ENCODE assay signal across 1 cellular context in the genomic region with DNA sequence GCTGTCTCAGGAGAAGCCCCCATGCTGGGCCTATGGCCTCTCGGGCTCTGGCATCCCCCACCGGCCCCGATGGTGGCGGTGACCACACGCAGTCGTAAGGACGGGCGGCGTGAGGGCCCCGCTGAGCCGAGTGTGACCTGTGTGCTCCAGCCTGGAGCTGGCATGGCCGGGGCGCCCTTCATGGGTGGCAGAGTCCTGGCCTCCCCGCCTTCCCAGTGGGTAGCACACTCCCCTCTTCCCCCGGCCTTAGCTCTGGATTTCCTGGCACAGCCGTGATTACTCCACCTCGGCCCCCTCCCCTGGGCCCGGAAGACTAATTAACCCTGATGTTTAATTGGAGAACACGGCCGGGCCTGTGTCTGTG.
TF ChIP-seq lines count a peak whose summit lies in the region.

No MANE protein-coding gene starts in this region.

TF ChIP-seq in GM23338, 12 proteins besides CTCF, POLR2A, EP300 and RAD21 (continued from another document):
- TF ChIP-seq, protein P1, sequence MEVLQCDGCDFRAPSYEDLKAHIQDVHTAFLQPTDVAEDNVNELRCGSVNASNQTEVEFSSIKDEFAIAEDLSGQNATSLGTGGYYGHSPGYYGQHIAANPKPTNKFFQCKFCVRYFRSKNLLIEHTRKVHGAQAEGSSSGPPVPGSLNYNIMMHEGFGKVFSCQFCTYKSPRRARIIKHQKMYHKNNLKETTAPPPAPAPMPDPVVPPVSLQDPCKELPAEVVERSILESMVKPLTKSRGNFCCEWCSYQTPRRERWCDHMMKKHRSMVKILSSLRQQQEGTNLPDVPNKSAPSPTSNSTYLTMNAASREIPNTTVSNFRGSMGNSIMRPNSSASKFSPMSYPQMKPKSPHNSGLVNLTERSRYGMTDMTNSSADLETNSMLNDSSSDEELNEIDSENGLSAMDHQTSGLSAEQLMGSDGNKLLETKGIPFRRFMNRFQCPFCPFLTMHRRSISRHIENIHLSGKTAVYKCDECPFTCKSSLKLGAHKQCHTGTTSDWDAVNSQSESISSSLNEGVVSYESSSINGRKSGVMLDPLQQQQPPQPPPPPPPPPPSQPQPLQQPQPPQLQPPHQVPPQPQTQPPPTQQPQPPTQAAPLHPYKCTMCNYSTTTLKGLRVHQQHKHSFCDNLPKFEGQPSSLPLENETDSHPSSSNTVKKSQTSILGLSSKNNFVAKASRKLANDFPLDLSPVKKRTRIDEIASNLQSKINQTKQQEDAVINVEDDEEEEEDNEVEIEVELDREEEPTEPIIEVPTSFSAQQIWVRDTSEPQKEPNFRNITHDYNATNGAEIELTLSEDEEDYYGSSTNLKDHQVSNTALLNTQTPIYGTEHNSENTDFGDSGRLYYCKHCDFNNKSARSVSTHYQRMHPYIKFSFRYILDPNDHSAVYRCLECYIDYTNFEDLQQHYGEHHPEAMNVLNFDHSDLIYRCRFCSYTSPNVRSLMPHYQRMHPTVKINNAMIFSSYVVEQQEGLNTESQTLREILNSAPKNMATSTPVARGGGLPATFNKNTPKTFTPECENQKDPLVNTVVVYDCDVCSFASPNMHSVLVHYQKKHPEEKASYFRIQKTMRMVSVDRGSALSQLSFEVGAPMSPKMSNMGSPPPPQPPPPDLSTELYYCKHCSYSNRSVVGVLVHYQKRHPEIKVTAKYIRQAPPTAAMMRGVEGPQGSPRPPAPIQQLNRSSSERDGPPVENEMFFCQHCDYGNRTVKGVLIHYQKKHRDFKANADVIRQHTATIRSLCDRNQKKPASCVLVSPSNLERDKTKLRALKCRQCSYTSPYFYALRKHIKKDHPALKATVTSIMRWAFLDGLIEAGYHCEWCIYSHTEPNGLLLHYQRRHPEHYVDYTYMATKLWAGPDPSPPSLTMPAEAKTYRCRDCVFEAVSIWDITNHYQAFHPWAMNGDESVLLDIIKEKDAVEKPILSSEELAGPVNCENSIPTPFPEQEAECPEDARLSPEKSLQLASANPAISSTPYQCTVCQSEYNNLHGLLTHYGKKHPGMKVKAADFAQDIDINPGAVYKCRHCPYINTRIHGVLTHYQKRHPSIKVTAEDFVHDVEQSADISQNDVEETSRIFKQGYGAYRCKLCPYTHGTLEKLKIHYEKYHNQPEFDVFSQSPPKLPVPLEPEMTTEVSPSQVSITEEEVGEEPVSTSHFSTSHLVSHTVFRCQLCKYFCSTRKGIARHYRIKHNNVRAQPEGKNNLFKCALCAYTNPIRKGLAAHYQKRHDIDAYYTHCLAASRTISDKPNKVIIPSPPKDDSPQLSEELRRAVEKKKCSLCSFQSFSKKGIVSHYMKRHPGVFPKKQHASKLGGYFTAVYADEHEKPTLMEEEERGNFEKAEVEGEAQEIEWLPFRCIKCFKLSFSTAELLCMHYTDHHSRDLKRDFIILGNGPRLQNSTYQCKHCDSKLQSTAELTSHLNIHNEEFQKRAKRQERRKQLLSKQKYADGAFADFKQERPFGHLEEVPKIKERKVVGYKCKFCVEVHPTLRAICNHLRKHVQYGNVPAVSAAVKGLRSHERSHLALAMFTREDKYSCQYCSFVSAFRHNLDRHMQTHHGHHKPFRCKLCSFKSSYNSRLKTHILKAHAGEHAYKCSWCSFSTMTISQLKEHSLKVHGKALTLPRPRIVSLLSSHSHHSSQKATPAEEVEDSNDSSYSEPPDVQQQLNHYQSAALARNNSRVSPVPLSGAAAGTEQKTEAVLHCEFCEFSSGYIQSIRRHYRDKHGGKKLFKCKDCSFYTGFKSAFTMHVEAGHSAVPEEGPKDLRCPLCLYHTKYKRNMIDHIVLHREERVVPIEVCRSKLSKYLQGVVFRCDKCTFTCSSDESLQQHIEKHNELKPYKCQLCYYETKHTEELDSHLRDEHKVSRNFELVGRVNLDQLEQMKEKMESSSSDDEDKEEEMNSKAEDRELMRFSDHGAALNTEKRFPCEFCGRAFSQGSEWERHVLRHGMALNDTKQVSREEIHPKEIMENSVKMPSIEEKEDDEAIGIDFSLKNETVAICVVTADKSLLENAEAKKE (CRISPR knock-in tag; IDR thresholded peaks at IDR 0.05): no peak
- no peak for TF ChIP-seq STAT1 (IDR thresholded peaks at IDR 0.05; ENCODE audit: unreplicated experiment)
- no peak for TF ChIP-seq NANOG (IDR thresholded peaks at IDR 0.05; ENCODE audit: borderline replicate concordance)
- TF ChIP-seq ZNF331 (CRISPR knock-in tag; IDR thresholded peaks at IDR 0.05; ENCODE audit: low read depth): no peak
